15 cellular contexts compared by ENCODE assay signal in the genomic region with DNA sequence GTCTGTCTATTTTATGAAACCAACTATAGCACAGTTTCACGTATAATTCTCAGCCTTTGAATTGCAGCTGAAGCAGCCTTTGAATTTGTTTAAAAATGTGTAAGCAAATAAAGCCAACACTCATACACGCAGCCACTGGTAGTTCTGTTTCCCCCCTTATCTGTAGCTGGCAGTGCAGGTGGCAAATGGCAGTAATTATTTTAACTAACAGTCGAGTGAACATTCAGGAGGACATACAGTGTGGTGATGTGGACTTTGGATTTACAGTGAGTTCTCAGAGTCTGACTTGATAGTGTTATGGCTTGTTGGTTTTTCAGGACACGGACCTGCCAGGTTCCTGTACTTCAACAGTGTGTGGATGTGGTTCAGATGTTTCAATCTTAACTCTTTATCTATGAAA.
DNase-seq lines count a peak whose midpoint lies in the region; ATAC-seq and TF ChIP-seq lines count a peak whose summit lies in the region.
"Had no signal": no experiment of that assay in that cellular context is flagged by ENCODE, and none has a peak within 500 bp of the region (broad histone marks: within the 10 kb centered on the region; RNA-seq: fewer than 3 reads in every experiment).

No MANE protein-coding gene starts in this region.

- no peaks in the 10 kb centered on the region for H3K9me2 ChIP-seq in OCI-LY7 (ENCODE audit: insufficient read depth, low read length)

- H3K36me3 ChIP-seq in DND-41 (ENCODE audit: insufficient read depth, low read length) (no peaks in the 10 kb centered on the region), KOPT-K1 (ENCODE audit: insufficient read depth, low read length) (no peaks in the 10 kb centered on the region), OCI-LY7 (ENCODE audit: insufficient read depth, low read length) (no peaks in the 10 kb centered on the region)
- H3K36me3 ChIP-seq: sigmoid colon had no signal

- POLR2A ChIA-PET in OCI-LY7 (lab: Charles Lee): interaction anchor here (0.9 to 2.4 kb wide), 6 partner anchors 11 to 147 kb away, joined by 3 to 7 read pairs (median 4); no protein-coding TSS in a partner anchor

- H3K27ac ChIP-seq in DND-41 (ENCODE audit: low read length): peak overlapping the region; percentile 42
- peak overlapping the region; percentile 24 for H3K27ac ChIP-seq in KOPT-K1 (ENCODE audit: low read depth, low read length, poor library complexity, severe bottlenecking)
- peak overlapping the region; percentile 65 for H3K27ac ChIP-seq in OCI-LY7 (ENCODE audit: low read depth, low read length, poor library complexity, severe bottlenecking)
- H3K27ac ChIP-seq: KMS-11, sigmoid colon had no signal

- intact Hi-C loops in OCI-LY7 (cut with micrococcal nuclease; ENCODE audit: unreplicated experiment): no loop called here

- H3K4me2 ChIP-seq in DND-41 (ENCODE audit: insufficient read depth, low read length): no peak overlapping the region
- H3K4me2 ChIP-seq in OCI-LY7 (ENCODE audit: low read length): peak overlapping the region; percentile 78
- H3K4me2 ChIP-seq: KMS-11 had no signal

- CTCF ChIA-PET in OCI-LY7 (lab: Charles Lee; ENCODE audit: unreplicated experiment): no interaction called here

- H3K9ac ChIP-seq in DND-41 (ENCODE audit: low read depth, low read length): no peak overlapping the region
- H3K9ac ChIP-seq: KMS-11 had no signal

- no peaks in the 10 kb centered on the region for H3K79me2 ChIP-seq in DND-41 (ENCODE audit: insufficient read depth, low read length)
- H3K79me2 ChIP-seq in OCI-LY7 (ENCODE audit: insufficient read depth, low read depth, low read length): no peaks in the 10 kb centered on the region

- no peak for TF ChIP-seq CTCF in DND-41 (IDR thresholded peaks at IDR 0.05; ENCODE audit: borderline replicate concordance, extremely low read depth, low read length, poor library complexity, severe bottlenecking)
- TF ChIP-seq CTCF in OCI-LY7 (conservative IDR thresholded peaks at IDR 0.05; ENCODE audit: low read length): no peak

- no peaks in the 10 kb centered on the region for H3K9me3 ChIP-seq in DND-41 (ENCODE audit: insufficient read depth, low read length, severe bottlenecking)
- H3K9me3 ChIP-seq in KOPT-K1 (ENCODE audit: insufficient read depth, low read length, poor library complexity, severe bottlenecking): no peaks in the 10 kb centered on the region
- H3K9me3 ChIP-seq in OCI-LY7 (ENCODE audit: low read length): no peaks in the 10 kb centered on the region
- H3K9me3 ChIP-seq: sigmoid colon had no signal

- BruUV-seq in OCI-LY7 (replicated peaks; lab: Mats Ljungman, UMichigan): no TSS peak

- no peaks in the 10 kb centered on the region for H3K27me3 ChIP-seq in DND-41 (ENCODE audit: insufficient read depth, low read length, poor library complexity)
- H3K27me3 ChIP-seq: sigmoid colon had no signal

- H4K20me1 ChIP-seq in DND-41 (ENCODE audit: insufficient read depth, low read length): no peaks in the 10 kb centered on the region
- no peaks in the 10 kb centered on the region for H4K20me1 ChIP-seq in OCI-LY7 (ENCODE audit: insufficient read depth, low read length)

- ATAC-seq in DND-41 (ENCODE audit: insufficient read depth, low read depth): no peak
- peak; percentile 37 for ATAC-seq in left lobe of liver
- no peak for ATAC-seq in GM19463 (IDR thresholded peaks at IDR 0.05; ENCODE audit: unreplicated experiment)
- ATAC-seq in HG02610 (IDR thresholded peaks at IDR 0.05; ENCODE audit: unreplicated experiment): no peak
- ATAC-seq in GM21423 (IDR thresholded peaks at IDR 0.05; ENCODE audit: unreplicated experiment): no peak
- ATAC-seq: activated CD4-positive, CD25-positive, alpha-beta regulatory T cell treated with anti-CD3 and anti-CD28 coated beads, Interleukin-2, amount 50 U/mL, for 24 hours had no signal

- peaks cover 49% of the 10 kb centered on the region for H3K4me1 ChIP-seq in DND-41 (ENCODE audit: insufficient read depth, low read length)
- H3K4me1 ChIP-seq in OCI-LY7 (ENCODE audit: insufficient read depth, low read length, poor library complexity, severe bottlenecking): peaks cover 81% of the 10 kb centered on the region

- no peak overlapping the region for H3K4me3 ChIP-seq in DND-41 (ENCODE audit: low read depth in 1 of 2, low read length in 2 of 2)
- peak overlapping the region; percentile 39 for H3K4me3 ChIP-seq in OCI-LY7 (ENCODE audit: low read depth, low read length, poor library complexity, severe bottlenecking)
- H3K4me3 ChIP-seq: sigmoid colon had no signal

- DNase-seq in DND-41 (no peak), OCI-LY7 (ENCODE audit: low spot score) (peak; percentile 52), left lobe of liver (ENCODE audit: low spot score) (no peak)
- no peak for DNase-seq in activated CD4-positive, CD25-positive, alpha-beta regulatory T cell treated with anti-CD3 and anti-CD28 coated beads, Interleukin-2, amount 50 U/mL, for 72 hours
- DNase-seq: activated T-cell treated with anti-CD3 and anti-CD28 coated beads, Interleukin-2, amount 50 U/mL, for 48 hours; GDM1; mammary epithelial cell; sigmoid colon; stimulated activated naive B cell treated with anti-CD40 and anti-IgM and Interleukin-4, amounts not matched to agents 10 μg/mL and 1 μg/mL and 100 μg/mL, for 72 hours had no signal

- H2AFZ ChIP-seq in DND-41 (ENCODE audit: low read depth, low read length) (no peak overlapping the region), OCI-LY7 (ENCODE audit: low read length) (peak overlapping the region; percentile 80)
